ENCODE assay signal across 1 cellular context in the genomic region with DNA sequence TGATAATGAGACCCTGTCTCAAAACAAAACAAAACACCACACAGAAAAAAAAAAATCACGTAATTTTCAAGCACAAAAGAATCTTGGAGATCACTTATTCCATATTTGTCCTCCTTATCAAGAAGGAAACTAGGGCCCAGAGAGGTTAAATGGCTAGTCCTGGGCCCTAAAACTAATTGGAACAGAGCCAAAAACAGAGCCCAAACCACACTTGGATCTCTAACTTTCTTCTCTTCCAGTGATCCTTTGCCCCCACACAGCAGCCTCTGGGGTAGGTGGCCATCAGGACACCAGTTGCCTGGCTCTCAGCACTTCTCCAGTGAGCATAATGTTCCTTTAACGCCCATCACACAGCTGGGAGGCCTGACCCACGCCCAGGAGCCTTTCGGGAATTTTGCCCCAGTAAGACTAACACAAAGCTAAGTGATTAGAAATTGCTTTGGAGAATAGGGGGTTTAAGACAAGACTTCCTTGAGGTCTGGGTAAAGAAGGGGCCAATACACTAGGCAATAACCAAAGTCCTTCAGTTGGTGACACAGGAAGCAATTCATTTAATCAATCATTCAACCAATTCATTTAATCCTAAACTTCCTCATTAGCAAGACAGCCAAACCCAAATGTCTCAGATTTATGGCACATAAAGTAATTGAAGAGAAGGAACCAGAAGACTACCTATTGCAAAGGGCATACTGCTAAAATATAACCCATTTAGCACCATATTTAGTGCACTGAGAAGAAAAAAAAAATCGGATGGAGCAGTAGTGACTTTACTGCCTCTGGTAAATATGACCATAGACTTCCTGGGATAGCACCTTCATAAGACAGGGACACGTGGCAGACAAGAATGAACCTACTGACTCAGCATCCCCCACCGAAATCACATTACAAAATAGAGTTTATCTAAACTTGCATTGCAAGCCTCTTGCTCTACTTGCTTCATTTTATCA.
TF ChIP-seq lines count a peak whose summit lies in the region.

No MANE protein-coding gene starts in this region.

TF ChIP-seq in GM23338, 12 proteins besides CTCF, POLR2A, EP300 and RAD21 (continued from another document):
- TF ChIP-seq, protein P1, sequence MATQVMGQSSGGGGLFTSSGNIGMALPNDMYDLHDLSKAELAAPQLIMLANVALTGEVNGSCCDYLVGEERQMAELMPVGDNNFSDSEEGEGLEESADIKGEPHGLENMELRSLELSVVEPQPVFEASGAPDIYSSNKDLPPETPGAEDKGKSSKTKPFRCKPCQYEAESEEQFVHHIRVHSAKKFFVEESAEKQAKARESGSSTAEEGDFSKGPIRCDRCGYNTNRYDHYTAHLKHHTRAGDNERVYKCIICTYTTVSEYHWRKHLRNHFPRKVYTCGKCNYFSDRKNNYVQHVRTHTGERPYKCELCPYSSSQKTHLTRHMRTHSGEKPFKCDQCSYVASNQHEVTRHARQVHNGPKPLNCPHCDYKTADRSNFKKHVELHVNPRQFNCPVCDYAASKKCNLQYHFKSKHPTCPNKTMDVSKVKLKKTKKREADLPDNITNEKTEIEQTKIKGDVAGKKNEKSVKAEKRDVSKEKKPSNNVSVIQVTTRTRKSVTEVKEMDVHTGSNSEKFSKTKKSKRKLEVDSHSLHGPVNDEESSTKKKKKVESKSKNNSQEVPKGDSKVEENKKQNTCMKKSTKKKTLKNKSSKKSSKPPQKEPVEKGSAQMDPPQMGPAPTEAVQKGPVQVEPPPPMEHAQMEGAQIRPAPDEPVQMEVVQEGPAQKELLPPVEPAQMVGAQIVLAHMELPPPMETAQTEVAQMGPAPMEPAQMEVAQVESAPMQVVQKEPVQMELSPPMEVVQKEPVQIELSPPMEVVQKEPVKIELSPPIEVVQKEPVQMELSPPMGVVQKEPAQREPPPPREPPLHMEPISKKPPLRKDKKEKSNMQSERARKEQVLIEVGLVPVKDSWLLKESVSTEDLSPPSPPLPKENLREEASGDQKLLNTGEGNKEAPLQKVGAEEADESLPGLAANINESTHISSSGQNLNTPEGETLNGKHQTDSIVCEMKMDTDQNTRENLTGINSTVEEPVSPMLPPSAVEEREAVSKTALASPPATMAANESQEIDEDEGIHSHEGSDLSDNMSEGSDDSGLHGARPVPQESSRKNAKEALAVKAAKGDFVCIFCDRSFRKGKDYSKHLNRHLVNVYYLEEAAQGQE (IDR thresholded peaks at IDR 0.05; ENCODE audit: unreplicated experiment) = no peak
- TF ChIP-seq ZNF331 (CRISPR knock-in tag; IDR thresholded peaks at IDR 0.05; ENCODE audit: low read depth) = no peak
- no peak for TF ChIP-seq POLR2AphosphoS5 (IDR thresholded peaks at IDR 0.05; ENCODE audit: low read depth)
- TF ChIP-seq EZH2 (IDR thresholded peaks at IDR 0.05; ENCODE audit: low read depth, unreplicated experiment) = no peak
- TF ChIP-seq ZNF462 (CRISPR knock-in tag; IDR thresholded peaks at IDR 0.05) = no peak
- TF ChIP-seq JUNB (IDR thresholded peaks at IDR 0.05; ENCODE audit: unreplicated experiment) = no peak
- TF ChIP-seq STAT1 (IDR thresholded peaks at IDR 0.05; ENCODE audit: unreplicated experiment) = no peak
- no peak for TF ChIP-seq CREB1 (CRISPR knock-in tag; IDR thresholded peaks at IDR 0.05; ENCODE audit: low read depth)
- no peak for TF ChIP-seq NANOG (IDR thresholded peaks at IDR 0.05; ENCODE audit: borderline replicate concordance)
- TF ChIP-seq, protein P2, sequence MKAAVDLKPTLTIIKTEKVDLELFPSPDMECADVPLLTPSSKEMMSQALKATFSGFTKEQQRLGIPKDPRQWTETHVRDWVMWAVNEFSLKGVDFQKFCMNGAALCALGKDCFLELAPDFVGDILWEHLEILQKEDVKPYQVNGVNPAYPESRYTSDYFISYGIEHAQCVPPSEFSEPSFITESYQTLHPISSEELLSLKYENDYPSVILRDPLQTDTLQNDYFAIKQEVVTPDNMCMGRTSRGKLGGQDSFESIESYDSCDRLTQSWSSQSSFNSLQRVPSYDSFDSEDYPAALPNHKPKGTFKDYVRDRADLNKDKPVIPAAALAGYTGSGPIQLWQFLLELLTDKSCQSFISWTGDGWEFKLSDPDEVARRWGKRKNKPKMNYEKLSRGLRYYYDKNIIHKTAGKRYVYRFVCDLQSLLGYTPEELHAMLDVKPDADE (IDR thresholded peaks at IDR 0.05) = no peak
TF ChIP-seq in GM23338: peak in this region for 0.
